ENCODE assay signal across 1 cellular context in the genomic region with DNA sequence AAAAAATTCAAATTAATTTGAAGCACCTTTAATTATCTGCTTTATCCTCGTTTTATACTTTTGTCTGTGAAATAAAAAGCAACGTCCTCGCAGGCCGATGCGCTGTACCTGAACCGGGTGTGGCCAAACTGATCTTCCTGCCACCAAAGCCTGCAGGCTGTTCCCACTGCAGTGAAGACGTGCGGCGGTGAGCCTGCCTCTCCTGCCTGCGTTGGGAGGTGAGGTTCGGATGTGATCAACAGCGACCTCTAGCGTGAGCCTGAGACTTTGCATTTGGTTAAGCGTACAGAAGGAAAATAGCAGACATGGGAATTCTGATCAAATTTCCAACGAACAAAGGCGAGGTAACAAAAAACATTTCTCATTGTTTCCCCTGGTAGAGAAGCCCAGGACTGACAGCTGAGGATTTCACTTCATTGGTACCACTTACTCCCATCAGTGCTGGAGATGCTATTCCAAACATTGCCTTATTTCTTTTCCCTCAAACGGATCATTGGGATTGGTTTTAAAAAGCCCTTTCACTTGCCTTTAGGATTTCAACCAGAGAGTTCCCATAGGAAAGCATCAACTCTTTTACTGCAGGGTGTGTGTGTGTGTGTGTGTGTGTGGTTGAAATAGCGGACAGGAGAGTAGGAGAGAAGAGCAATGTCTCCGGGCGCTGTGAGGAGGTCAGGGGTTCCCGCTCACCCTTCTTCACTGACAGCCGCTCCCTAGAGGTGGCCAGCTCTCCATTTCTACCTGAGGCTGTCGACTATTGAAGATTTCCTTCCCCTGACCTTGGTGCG.
TF ChIP-seq lines count a peak whose summit lies in the region.

No MANE protein-coding gene starts in this region.

TF ChIP-seq in HepG2, 621 proteins besides CTCF, POLR2A, EP300 and RAD21 (continued from another document and continues in another):
- TF ChIP-seq ZNF224 (CRISPR knock-in tag; IDR thresholded peaks at IDR 0.05) (no peak), GFI1 (CRISPR knock-in tag; IDR thresholded peaks at IDR 0.05; ENCODE audit: borderline replicate concordance) (no peak), MEF2D (CRISPR knock-in tag; IDR thresholded peaks at IDR 0.05) (0 out of 2 replicates have a peak, but pooled peaks have one; percentile 38), TARDBP (CRISPR knock-in tag; IDR thresholded peaks at IDR 0.05) (no peak), LCORL (IDR thresholded peaks at IDR 0.05) (no peak), LCORL (CRISPR knock-in tag; IDR thresholded peaks at IDR 0.05) (no peak), SOX13 (IDR thresholded peaks at IDR 0.05) (no peak), SOX13 (CRISPR knock-in tag; conservative IDR thresholded peaks at IDR 0.05 in 1 of 2, IDR thresholded peaks at IDR 0.05 in 1 of 2) (0 out of 4 replicates have a peak, but pooled peaks of 1 of the 2 experiments have one; percentile 30), CEBPZ (IDR thresholded peaks at IDR 0.05; ENCODE audit: low read length) (no peak), ZNF770 (CRISPR knock-in tag; IDR thresholded peaks at IDR 0.05) (no peak), ZNF589 (CRISPR knock-in tag; conservative IDR thresholded peaks at IDR 0.05) (no peak), GZF1 (CRISPR knock-in tag; IDR thresholded peaks at IDR 0.05) (no peak), PAXIP1 (CRISPR knock-in tag; conservative IDR thresholded peaks at IDR 0.05) (no peak), ZFX (CRISPR knock-in tag; IDR thresholded peaks at IDR 0.05; ENCODE audit: low read depth) (no peak), SMAD1 (CRISPR knock-in tag; IDR thresholded peaks at IDR 0.05; ENCODE audit: borderline replicate concordance, low read depth) (no peak), ZNF850 (CRISPR knock-in tag; conservative IDR thresholded peaks at IDR 0.05) (no peak), ZNF337 (CRISPR knock-in tag; IDR thresholded peaks at IDR 0.05; ENCODE audit: borderline replicate concordance, low read depth) (no peak), ZNF260 (CRISPR knock-in tag; IDR thresholded peaks at IDR 0.05; ENCODE audit: borderline replicate concordance, low read depth) (no peak), ZNF781 (CRISPR knock-in tag; IDR thresholded peaks at IDR 0.05; ENCODE audit: borderline replicate concordance, not compliant biosample characterization) (no peak), TOE1 (CRISPR knock-in tag; IDR thresholded peaks at IDR 0.05) (0 out of 2 replicates have a peak, but pooled peaks have one; percentile 31), TFAP4 (IDR thresholded peaks at IDR 0.05; ENCODE audit: borderline replicate concordance, low read depth) (no peak), ZNF766 (CRISPR knock-in tag; IDR thresholded peaks at IDR 0.05; ENCODE audit: borderline replicate concordance) (no peak), ZNF510 (CRISPR knock-in tag; IDR thresholded peaks at IDR 0.05; ENCODE audit: low read depth) (no peak), PRPF4 (IDR thresholded peaks at IDR 0.05; ENCODE audit: low read depth, low read length, poor library complexity, severe bottlenecking) (no peak), ZXDC (CRISPR knock-in tag; IDR thresholded peaks at IDR 0.05) (no peak), NCOA5 (CRISPR knock-in tag; IDR thresholded peaks at IDR 0.05) (no peak), ZNF101 (CRISPR knock-in tag; IDR thresholded peaks at IDR 0.05; ENCODE audit: borderline replicate concordance, low read depth) (no peak), HMG20B (CRISPR knock-in tag; conservative IDR thresholded peaks at IDR 0.05) (no peak), HNF4G (IDR thresholded peaks at IDR 0.05; ENCODE audit: borderline replicate concordance, low read depth, low read length) (no peak), HNF4G (CRISPR knock-in tag; IDR thresholded peaks at IDR 0.05; ENCODE audit: borderline replicate concordance, low read depth) (no peak), ZFP1 (CRISPR knock-in tag; IDR thresholded peaks at IDR 0.05) (no peak), ZNF121 (CRISPR knock-in tag; IDR thresholded peaks at IDR 0.05) (no peak), ZNF552 (CRISPR knock-in tag; IDR thresholded peaks at IDR 0.05; ENCODE audit: borderline replicate concordance) (no peak), ZKSCAN5 (CRISPR knock-in tag; IDR thresholded peaks at IDR 0.05) (peak; percentile 89), ZMAT5 (CRISPR knock-in tag; IDR thresholded peaks at IDR 0.05; ENCODE audit: borderline replicate concordance, low read depth) (no peak), SPEN (CRISPR knock-in tag; IDR thresholded peaks at IDR 0.05; ENCODE audit: low read depth) (no peak), ZNF747 (CRISPR knock-in tag; IDR thresholded peaks at IDR 0.05; ENCODE audit: borderline replicate concordance) (no peak), MATR3 (CRISPR knock-in tag; IDR thresholded peaks at IDR 0.05) (no peak), PITX1 (CRISPR knock-in tag; IDR thresholded peaks at IDR 0.05) (peak; percentile 34; the same call in 1 of the 2 replicates)
- TF ChIP-seq, protein P1, sequence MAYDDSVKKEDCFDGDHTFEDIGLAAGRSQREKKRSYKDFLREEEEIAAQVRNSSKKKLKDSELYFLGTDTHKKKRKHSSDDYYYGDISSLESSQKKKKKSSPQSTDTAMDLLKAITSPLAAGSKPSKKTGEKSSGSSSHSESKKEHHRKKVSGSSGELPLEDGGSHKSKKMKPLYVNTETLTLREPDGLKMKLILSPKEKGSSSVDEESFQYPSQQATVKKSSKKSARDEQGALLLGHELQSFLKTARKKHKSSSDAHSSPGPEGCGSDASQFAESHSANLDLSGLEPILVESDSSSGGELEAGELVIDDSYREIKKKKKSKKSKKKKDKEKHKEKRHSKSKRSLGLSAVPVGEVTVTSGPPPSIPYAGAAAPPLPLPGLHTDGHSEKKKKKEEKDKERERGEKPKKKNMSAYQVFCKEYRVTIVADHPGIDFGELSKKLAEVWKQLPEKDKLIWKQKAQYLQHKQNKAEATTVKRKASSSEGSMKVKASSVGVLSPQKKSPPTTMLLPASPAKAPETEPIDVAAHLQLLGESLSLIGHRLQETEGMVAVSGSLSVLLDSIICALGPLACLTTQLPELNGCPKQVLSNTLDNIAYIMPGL (CRISPR knock-in tag; IDR thresholded peaks at IDR 0.05; ENCODE audit: borderline replicate concordance in 1 of 2, low read depth in 1 of 2): peak; percentile 65 to 87; a peak in 3 of 4 replicates
- TF ChIP-seq, protein P2, sequence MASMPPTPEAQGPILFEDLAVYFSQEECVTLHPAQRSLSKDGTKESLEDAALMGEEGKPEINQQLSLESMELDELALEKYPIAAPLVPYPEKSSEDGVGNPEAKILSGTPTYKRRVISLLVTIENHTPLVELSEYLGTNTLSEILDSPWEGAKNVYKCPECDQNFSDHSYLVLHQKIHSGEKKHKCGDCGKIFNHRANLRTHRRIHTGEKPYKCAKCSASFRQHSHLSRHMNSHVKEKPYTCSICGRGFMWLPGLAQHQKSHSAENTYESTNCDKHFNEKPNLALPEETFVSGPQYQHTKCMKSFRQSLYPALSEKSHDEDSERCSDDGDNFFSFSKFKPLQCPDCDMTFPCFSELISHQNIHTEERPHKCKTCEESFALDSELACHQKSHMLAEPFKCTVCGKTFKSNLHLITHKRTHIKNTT (CRISPR knock-in tag; IDR thresholded peaks at IDR 0.05): no peak
- TF ChIP-seq, protein P3, sequence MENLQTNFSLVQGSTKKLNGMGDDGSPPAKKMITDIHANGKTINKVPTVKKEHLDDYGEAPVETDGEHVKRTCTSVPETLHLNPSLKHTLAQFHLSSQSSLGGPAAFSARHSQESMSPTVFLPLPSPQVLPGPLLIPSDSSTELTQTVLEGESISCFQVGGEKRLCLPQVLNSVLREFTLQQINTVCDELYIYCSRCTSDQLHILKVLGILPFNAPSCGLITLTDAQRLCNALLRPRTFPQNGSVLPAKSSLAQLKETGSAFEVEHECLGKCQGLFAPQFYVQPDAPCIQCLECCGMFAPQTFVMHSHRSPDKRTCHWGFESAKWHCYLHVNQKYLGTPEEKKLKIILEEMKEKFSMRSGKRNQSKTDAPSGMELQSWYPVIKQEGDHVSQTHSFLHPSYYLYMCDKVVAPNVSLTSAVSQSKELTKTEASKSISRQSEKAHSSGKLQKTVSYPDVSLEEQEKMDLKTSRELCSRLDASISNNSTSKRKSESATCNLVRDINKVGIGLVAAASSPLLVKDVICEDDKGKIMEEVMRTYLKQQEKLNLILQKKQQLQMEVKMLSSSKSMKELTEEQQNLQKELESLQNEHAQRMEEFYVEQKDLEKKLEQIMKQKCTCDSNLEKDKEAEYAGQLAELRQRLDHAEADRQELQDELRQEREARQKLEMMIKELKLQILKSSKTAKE (CRISPR knock-in tag; IDR thresholded peaks at IDR 0.05; ENCODE audit: borderline replicate concordance): no peak
